In the genomic region with DNA sequence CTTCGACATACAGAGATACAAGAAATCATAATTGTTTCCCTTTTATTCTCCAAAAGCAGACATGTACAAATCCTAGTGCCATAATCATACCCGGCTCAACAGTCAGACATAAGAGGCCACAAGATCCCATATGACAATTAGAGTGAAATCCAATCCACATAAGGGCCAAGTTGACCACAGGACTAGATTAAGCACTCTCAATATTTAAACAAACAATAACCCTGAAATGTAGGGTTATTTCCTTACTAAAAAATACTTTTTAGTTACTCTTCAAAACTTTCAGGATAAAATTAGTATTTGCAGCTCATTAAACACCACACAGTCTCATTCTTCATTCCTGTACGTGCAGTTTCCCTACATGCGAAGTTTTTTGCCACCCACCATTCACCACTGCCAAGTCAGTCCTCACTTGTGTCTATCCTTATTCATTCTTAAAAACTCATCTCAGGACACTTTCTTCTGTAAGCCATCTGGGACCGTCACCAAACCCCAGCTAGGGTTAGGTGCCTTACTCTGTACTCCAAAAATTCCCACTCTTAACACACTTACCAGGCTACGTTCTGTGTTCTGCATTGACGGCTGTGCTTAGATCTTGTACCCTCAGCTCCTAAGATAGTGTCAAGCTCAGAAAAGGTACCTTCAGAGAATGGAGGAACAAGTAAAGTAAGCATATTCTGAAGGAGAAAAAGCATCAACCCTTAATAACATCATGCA, we compare ENCODE assay signal across 34 cellular contexts. TPM values are rescaled to one million over a fixed set of nuclear protein-coding genes. Genes with fewer than 3 reads are reported as not detected.
"Had no signal": no experiment of that assay in that cellular context is flagged by ENCODE, and none has a peak within 500 bp of the region (broad histone marks: within the 10 kb centered on the region; RNA-seq: fewer than 3 reads in every experiment).

No MANE protein-coding gene starts in this region.

- H3K9me3 ChIP-seq: adrenal gland, body of pancreas, breast epithelium had no signal

- ATAC-seq: activated CD4-positive, CD25-positive, alpha-beta regulatory T cell treated with anti-CD3 and anti-CD28 coated beads, Interleukin-2, amount 50 U/mL, for 24 hours; activated CD8-positive, alpha-beta T cell treated with anti-CD3 and anti-CD28 coated beads for 36 hours; activated naive CD4-positive, alpha-beta T cell treated with anti-CD3 and anti-CD28 coated beads, Interleukin-2, amount 50 U/mL, for 72 hours; activated T-cell treated with anti-CD3 and anti-CD28 coated beads, Interleukin-2, amount 50 U/mL, for 4 hours; activated T-cell treated with anti-CD3 and anti-CD28 coated beads, Interleukin-2, amount 50 U/mL, for 72 hours; activated T-helper 17 cell treated with anti-CD3 and anti-CD28 coated beads, Interleukin-2, amount 50 U/mL, for 72 hours; body of pancreas; WTC11 had no signal

- H3K36me3 ChIP-seq: adrenal gland, brain microvascular endothelial cell, breast epithelium, WERI-Rb-1 had no signal

- DNase-seq: activated CD4-positive, alpha-beta memory T cell treated with anti-CD3 and anti-CD28 coated beads for 36 hours; activated CD4-positive, alpha-beta T cell treated with anti-CD3 and anti-CD28 coated beads for 4 hours; activated CD4-positive, alpha-beta T cell treated with anti-CD3 and anti-CD28 coated beads, Interleukin-2, amount 10 ng/mL, durations not matched to agents 24 days and 14 days; activated CD4-positive, alpha-beta T cell treated with anti-CD3 and anti-CD28 coated beads, Interleukin-2, amount 50 U/mL, for 1 hour; activated CD4-positive, alpha-beta T cell treated with anti-CD3 and anti-CD28 coated beads, Interleukin-2, amount 50 U/mL, for 4 hours; activated CD4-positive, CD25-positive, alpha-beta regulatory T cell; activated CD8-positive, alpha-beta memory T cell treated with anti-CD3 and anti-CD28 coated beads, Interleukin-2, amount 50 U/mL, for 4 hours; activated CD8-positive, alpha-beta T cell treated with anti-CD3 and anti-CD28 coated beads for 36 hours; activated effector memory CD4-positive, alpha-beta T cell treated with anti-CD3 and anti-CD28 coated beads, Interleukin-2, amount 50 U/mL, for 16 hours; activated gamma-delta T cell treated with Interleukin-2 at 50 U/mL for 16 hours; activated naive CD4-positive, alpha-beta T cell; activated naive CD4-positive, alpha-beta T cell treated with anti-CD3 and anti-CD28 coated beads for 36 hours; activated naive CD4-positive, alpha-beta T cell treated with anti-CD3 and anti-CD28 coated beads, Interleukin-2, amount 50 U/mL, for 16 hours; activated naive CD8-positive, alpha-beta T cell treated with anti-CD3 and anti-CD28 coated beads for 36 hours; activated T-cell treated with anti-CD3 and anti-CD28 coated beads for 4 hours; activated T-cell treated with anti-CD3 and anti-CD28 coated beads, Interleukin-2, amount 50 U/mL, for 1 hour; activated T-cell treated with anti-CD3 and anti-CD28 coated beads, Interleukin-2, amount 50 U/mL, for 4 hours; activated T-cell treated with anti-CD3 and anti-CD28 coated beads, Interleukin-2, amount 50 U/mL, for 72 hours; adrenal gland; amniotic stem cell; aorta; body of pancreas; brain microvascular endothelial cell; central memory CD4-positive, alpha-beta T cell; T-helper 1 cell; T-helper 2 cell; T-helper 9 cell; WERI-Rb-1 had no signal

- H3K27ac ChIP-seq: adrenal gland, body of pancreas, brain microvascular endothelial cell, breast epithelium, WERI-Rb-1 had no signal

- H3K4me3 ChIP-seq: adrenal gland, body of pancreas, breast epithelium had no signal

- FAIRE-seq: astrocyte had no signal

- H3K4me1 ChIP-seq: adrenal gland, body of pancreas, breast epithelium had no signal

- H3K27me3 ChIP-seq: adrenal gland, body of pancreas, brain microvascular endothelial cell, breast epithelium had no signal

RNA-seq across cellular contexts. Expression of gene NEBL, which starts 47.8 kb away (rescaled TPM):
- total RNA-seq: activated CD4-positive, alpha-beta memory T cell treated with anti-CD3 and anti-CD28 coated beads for 36 hours; activated T-helper 17 cell treated with anti-CD3 and anti-CD28 coated beads, Interleukin-2, amount 50 U/mL, for 72 hours had no signal
